ENCODE assay signal across 25 cellular contexts in genomic region chr2:120606280-120606679, GRCh38.
"Had no signal": no experiment of that assay in that cellular context is flagged by ENCODE, and none has a peak within 500 bp of the region (broad histone marks: within the 10 kb centered on the region; RNA-seq: fewer than 3 reads in every experiment).

No MANE protein-coding gene starts in this region.

- H3K4me1 ChIP-seq: body of pancreas, colonic mucosa, gastrocnemius medialis, thyroid gland, upper lobe of left lung had no signal

- H3K9me3 ChIP-seq: body of pancreas, colonic mucosa, gastrocnemius medialis, thyroid gland, upper lobe of left lung had no signal

- H3K27ac ChIP-seq: body of pancreas, colonic mucosa, dorsolateral prefrontal cortex, gastrocnemius medialis, hepatocyte, neural progenitor cell, skin epidermis, thyroid gland, upper lobe of left lung, VCaP had no signal

- H3K4me3 ChIP-seq: body of pancreas, colonic mucosa, dorsolateral prefrontal cortex, gastrocnemius medialis, hepatocyte, lung, neural progenitor cell, skin epidermis, thyroid gland, upper lobe of left lung had no signal

- H3K9me3 Mint-ChIP-seq: natural killer cell; stimulated activated effector memory CD8-positive, alpha-beta T cell treated with anti-CD3 and anti-CD28 coated beads, Interleukin-12 subunit alpha, Interleukin-12 subunit beta, amount 100 ng/mL, for 72 hours; stimulated activated naive CD8-positive, alpha-beta T cell treated with anti-CD3 and anti-CD28 coated beads, Interleukin-15, Interleukin-2, amounts not matched to agents 100 ng/mL and 50 ng/mL, for 24 hours had no signal

- H3K27ac Mint-ChIP-seq: activated naive CD8-positive, alpha-beta T cell; natural killer cell; stimulated activated effector memory CD8-positive, alpha-beta T cell treated with anti-CD3 and anti-CD28 coated beads, Interleukin-12 subunit alpha, Interleukin-12 subunit beta, amount 100 ng/mL, for 72 hours; stimulated activated naive CD8-positive, alpha-beta T cell treated with anti-CD3 and anti-CD28 coated beads, Interleukin-15, Interleukin-2, amounts not matched to agents 100 ng/mL and 50 ng/mL, for 24 hours had no signal

- H3K36me3 Mint-ChIP-seq: activated naive CD8-positive, alpha-beta T cell; natural killer cell; neural progenitor cell; stimulated activated effector memory CD8-positive, alpha-beta T cell treated with anti-CD3 and anti-CD28 coated beads, Interleukin-12 subunit alpha, Interleukin-12 subunit beta, amount 100 ng/mL, for 72 hours had no signal

- H3K36me3 ChIP-seq: colonic mucosa, gastrocnemius medialis, neural progenitor cell, thyroid gland, upper lobe of left lung had no signal

- DNase-seq: activated CD4-positive, alpha-beta T cell treated with anti-CD3 and anti-CD28 coated beads for 4 hours; activated CD4-positive, alpha-beta T cell treated with anti-CD3 and anti-CD28 coated beads, Interleukin-2, amount 50 U/mL, for 4 hours; activated effector memory CD4-positive, alpha-beta T cell treated with Interleukin-2 at 50 U/mL for 16 hours; activated naive CD4-positive, alpha-beta T cell treated with Interleukin-2 at 50 U/mL for 16 hours; anterior cingulate cortex; body of pancreas; colonic mucosa; effector memory CD4-positive, alpha-beta T cell; gastrocnemius medialis; islet precursor cell; left colon; natural killer cell; stimulated activated CD4-positive, alpha-beta T cell treated with anti-CD3 and anti-CD28 coated beads, Interleukin-4, amount 100 ng/mL, for 24 hours; substantia nigra had no signal

- H3K4me1 Mint-ChIP-seq: natural killer cell; stimulated activated effector memory CD8-positive, alpha-beta T cell treated with anti-CD3 and anti-CD28 coated beads, Interleukin-12 subunit alpha, Interleukin-12 subunit beta, amount 100 ng/mL, for 72 hours had no signal

- H3K4me3 Mint-ChIP-seq: activated naive CD8-positive, alpha-beta T cell; natural killer cell; neural progenitor cell; stimulated activated effector memory CD8-positive, alpha-beta T cell treated with anti-CD3 and anti-CD28 coated beads, Interleukin-12 subunit alpha, Interleukin-12 subunit beta, amount 100 ng/mL, for 72 hours; stimulated activated naive CD8-positive, alpha-beta T cell treated with anti-CD3 and anti-CD28 coated beads, Interleukin-15, Interleukin-2, amounts not matched to agents 100 ng/mL and 50 ng/mL, for 24 hours had no signal

- H3K27me3 ChIP-seq: body of pancreas, colonic mucosa, gastrocnemius medialis, hepatocyte, thyroid gland, upper lobe of left lung had no signal
